ENCODE assay signal across 2 cellular contexts in the genomic region with DNA sequence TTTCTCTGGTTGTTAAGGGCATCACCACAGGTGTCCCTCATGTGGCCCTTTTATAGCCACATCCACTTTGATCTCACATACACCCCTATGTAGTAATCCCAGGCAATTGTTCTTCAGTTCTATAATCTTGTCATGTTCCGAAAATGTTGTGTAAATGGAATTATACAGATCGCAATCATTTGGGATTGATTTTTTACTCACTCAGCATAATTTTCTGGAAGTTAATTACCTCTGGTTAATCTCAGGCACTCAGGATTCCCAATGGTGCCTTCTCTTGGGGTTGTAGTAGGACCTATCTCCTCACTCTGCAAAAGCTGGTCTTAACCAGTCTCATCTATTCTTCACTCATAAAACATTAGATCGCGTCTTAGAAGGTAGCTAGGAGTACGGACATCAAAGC.
TF ChIP-seq lines count a peak whose summit lies in the region.

No MANE protein-coding gene starts in this region.

TF ChIP-seq in HepG2, 621 proteins besides CTCF, POLR2A, EP300 and RAD21:
- TF ChIP-seq MAFK (conservative IDR thresholded peaks at IDR 0.05 in 1 of 2, IDR thresholded peaks at IDR 0.05 in 1 of 2; ENCODE audit: low read length in 2 of 2) = peak; percentile 76 to 88; a peak in 3 of 4 replicates
- peak; percentile 83 for TF ChIP-seq MAFF (IDR thresholded peaks at IDR 0.05; ENCODE audit: low read depth, low read length)
- no peak for TF ChIP-seq CC2D1A (CRISPR knock-in tag; IDR thresholded peaks at IDR 0.05)

TF ChIP-seq in K562, 482 proteins besides CTCF, POLR2A, EP300 and RAD21:
- TF ChIP-seq MAFG (tag; conservative IDR thresholded peaks at IDR 0.05) = 0 out of 2 replicates have a peak, but pooled peaks have one; percentile 14
- TF ChIP-seq, protein P1, sequence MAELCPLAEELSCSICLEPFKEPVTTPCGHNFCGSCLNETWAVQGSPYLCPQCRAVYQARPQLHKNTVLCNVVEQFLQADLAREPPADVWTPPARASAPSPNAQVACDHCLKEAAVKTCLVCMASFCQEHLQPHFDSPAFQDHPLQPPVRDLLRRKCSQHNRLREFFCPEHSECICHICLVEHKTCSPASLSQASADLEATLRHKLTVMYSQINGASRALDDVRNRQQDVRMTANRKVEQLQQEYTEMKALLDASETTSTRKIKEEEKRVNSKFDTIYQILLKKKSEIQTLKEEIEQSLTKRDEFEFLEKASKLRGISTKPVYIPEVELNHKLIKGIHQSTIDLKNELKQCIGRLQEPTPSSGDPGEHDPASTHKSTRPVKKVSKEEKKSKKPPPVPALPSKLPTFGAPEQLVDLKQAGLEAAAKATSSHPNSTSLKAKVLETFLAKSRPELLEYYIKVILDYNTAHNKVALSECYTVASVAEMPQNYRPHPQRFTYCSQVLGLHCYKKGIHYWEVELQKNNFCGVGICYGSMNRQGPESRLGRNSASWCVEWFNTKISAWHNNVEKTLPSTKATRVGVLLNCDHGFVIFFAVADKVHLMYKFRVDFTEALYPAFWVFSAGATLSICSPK (IDR thresholded peaks at IDR 0.05; ENCODE audit: borderline replicate concordance) = no peak
- TF ChIP-seq JUN (IDR thresholded peaks at IDR 0.05; ENCODE audit: borderline replicate concordance, low read depth, low read length) = no peak
- no peak for TF ChIP-seq JUN (CRISPR knock-in tag; IDR thresholded peaks at IDR 0.05; ENCODE audit: borderline replicate concordance)
- no peak for TF ChIP-seq PTTG1 (tag; IDR thresholded peaks at IDR 0.05; ENCODE audit: low read depth)
- no peak for TF ChIP-seq ZSCAN29 (IDR thresholded peaks at IDR 0.05)
- TF ChIP-seq ZNF316 (IDR thresholded peaks at IDR 0.05) = peak; percentile 30; the same call in 1 of the 2 replicates
- TF ChIP-seq C11orf30 (IDR thresholded peaks at IDR 0.05; ENCODE audit: low read depth) = peak; percentile 8; the same call in 1 of the 2 replicates
- TF ChIP-seq, protein P2, sequence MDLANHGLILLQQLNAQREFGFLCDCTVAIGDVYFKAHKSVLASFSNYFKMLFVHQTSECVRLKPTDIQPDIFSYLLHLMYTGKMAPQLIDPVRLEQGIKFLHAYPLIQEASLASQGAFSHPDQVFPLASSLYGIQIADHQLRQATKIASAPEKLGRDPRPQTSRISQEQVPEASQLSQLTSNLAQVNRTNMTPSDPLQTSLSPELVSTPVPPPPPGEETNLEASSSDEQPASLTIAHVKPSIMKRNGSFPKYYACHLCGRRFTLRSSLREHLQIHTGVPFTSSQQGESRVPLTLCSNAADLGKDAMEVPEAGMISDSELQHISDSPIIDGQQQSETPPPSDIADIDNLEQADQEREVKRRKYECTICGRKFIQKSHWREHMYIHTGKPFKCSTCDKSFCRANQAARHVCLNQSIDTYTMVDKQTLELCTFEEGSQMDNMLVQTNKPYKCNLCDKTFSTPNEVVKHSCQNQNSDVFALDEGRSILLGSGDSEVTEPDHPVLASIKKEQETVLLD (IDR thresholded peaks at IDR 0.05) = no peak
- TF ChIP-seq COPS2 (conservative IDR thresholded peaks at IDR 0.05) = no peak
- TF ChIP-seq, protein P3, sequence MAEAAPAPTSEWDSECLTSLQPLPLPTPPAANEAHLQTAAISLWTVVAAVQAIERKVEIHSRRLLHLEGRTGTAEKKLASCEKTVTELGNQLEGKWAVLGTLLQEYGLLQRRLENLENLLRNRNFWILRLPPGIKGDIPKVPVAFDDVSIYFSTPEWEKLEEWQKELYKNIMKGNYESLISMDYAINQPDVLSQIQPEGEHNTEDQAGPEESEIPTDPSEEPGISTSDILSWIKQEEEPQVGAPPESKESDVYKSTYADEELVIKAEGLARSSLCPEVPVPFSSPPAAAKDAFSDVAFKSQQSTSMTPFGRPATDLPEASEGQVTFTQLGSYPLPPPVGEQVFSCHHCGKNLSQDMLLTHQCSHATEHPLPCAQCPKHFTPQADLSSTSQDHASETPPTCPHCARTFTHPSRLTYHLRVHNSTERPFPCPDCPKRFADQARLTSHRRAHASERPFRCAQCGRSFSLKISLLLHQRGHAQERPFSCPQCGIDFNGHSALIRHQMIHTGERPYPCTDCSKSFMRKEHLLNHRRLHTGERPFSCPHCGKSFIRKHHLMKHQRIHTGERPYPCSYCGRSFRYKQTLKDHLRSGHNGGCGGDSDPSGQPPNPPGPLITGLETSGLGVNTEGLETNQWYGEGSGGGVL (CRISPR knock-in tag; IDR thresholded peaks at IDR 0.05) = no peak
- TF ChIP-seq ZNF830 (CRISPR knock-in tag; IDR thresholded peaks at IDR 0.05) = no peak
- no peak for TF ChIP-seq ZNF239 (CRISPR knock-in tag; IDR thresholded peaks at IDR 0.05)
- TF ChIP-seq, protein P4, sequence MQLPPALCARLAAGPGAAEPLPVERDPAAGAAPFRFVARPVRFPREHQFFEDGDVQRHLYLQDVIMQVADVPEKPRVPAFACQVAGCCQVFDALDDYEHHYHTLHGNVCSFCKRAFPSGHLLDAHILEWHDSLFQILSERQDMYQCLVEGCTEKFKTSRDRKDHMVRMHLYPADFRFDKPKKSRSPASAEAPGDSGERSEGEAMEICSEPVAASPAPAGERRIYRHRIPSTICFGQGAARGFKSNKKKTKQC (CRISPR knock-in tag; IDR thresholded peaks at IDR 0.05) = no peak
- no peak for TF ChIP-seq SIN3A (IDR thresholded peaks at IDR 0.05; ENCODE audit: borderline replicate concordance in 2 of 2, control insufficient read depth in 1 of 2, low read depth in 2 of 2, low read length in 2 of 2)
- no peak for TF ChIP-seq ZNF274 (IDR thresholded peaks at IDR 0.05; ENCODE audit: borderline replicate concordance, low read depth, low read length)
- TF ChIP-seq, protein P5, sequence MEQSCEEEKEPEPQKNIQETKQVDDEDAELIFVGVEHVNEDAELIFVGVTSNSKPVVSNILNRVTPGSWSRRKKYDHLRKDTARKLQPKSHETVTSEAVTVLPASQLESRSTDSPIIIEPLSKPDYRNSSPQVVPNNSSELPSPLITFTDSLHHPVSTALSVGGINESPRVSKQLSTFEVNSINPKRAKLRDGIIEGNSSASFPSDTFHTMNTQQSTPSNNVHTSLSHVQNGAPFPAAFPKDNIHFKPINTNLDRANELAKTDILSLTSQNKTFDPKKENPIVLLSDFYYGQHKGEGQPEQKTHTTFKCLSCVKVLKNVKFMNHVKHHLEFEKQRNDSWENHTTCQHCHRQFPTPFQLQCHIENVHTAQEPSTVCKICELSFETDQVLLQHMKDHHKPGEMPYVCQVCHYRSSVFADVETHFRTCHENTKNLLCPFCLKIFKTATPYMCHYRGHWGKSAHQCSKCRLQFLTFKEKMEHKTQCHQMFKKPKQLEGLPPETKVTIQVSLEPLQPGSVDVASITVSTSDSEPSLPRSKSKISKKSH (CRISPR knock-in tag; IDR thresholded peaks at IDR 0.05) = no peak
- 0 out of 2 replicates have a peak, but pooled peaks have one; percentile 11 for TF ChIP-seq MAFK (IDR thresholded peaks at IDR 0.05; ENCODE audit: low read length)
TF ChIP-seq in K562: peak in this region for 4.
